In genomic region chr20:63446174-63447024, GRCh38 we compare ENCODE assay signal across 21 cellular contexts. TPM values are rescaled to one million over a fixed set of nuclear protein-coding genes. Genes with fewer than 3 reads are reported as not detected.
A peak's percentile ranks its signal among the peaks of the same experiment; 100 is the strongest.
DNase-seq lines count a peak whose midpoint lies in the region; ATAC-seq and TF ChIP-seq lines count a peak whose summit lies in the region.
"Had no signal": no experiment of that assay in that cellular context is flagged by ENCODE, and none has a peak within 500 bp of the region (broad histone marks: within the 10 kb centered on the region; RNA-seq: fewer than 3 reads in every experiment).

No MANE protein-coding gene starts in this region.

- no peak for TF ChIP-seq CTCF in SK-N-SH (IDR thresholded peaks at IDR 0.05)
- no peak for TF ChIP-seq CTCF in glutamatergic neuron (IDR thresholded peaks at IDR 0.05; ENCODE audit: partially characterized antibody, unreplicated experiment)

- no peak for TF ChIP-seq EP300 in SK-N-SH (IDR thresholded peaks at IDR 0.05; ENCODE audit: borderline replicate concordance in 1 of 2, low read depth in 1 of 2, low read length in 1 of 2)

- CTCF ChIA-PET in SK-N-SH (lab: Yijun Ruan, JAX), result interaction anchor here (0.7 to 2.5 kb wide), 5 partner anchors 12 to 92 kb away, joined by 3 to 7 read pairs (median 3); no protein-coding TSS in a partner anchor

- no peak overlapping the region for H2AFZ ChIP-seq in SK-N-SH (ENCODE audit: low read depth)
- H2AFZ ChIP-seq: GM23338 had no signal

- POLR2A ChIA-PET in SK-N-SH (lab: Yijun Ruan, JAX), result interaction anchor here (1.6 kb wide), 1 partner anchor 74 kb away, joined by 4 read pairs; no protein-coding TSS in a partner anchor

- H3K4me3 ChIP-seq in SK-N-SH (ENCODE audit: low read depth in 2 of 2, low read length in 1 of 2), result no peak overlapping the region
- H3K4me3 ChIP-seq: GM12878, GM23338, SJCRH30 had no signal

- H3K27ac ChIP-seq in SK-N-SH (ENCODE audit: low read depth in 2 of 2, low read length in 1 of 2), result peak overlapping the region in 1 of 2 experiments; percentile 60; a peak in 1 of 4 replicates
- peak overlapping the region; percentile 12 for H3K27ac ChIP-seq in temporal lobe (ENCODE audit: low read depth, low read length)
- H3K27ac ChIP-seq: RWPE1, SJCRH30 had no signal

- H4K20me1 ChIP-seq in SK-N-SH (ENCODE audit: insufficient read depth), result no peaks in the 10 kb centered on the region

- WGBS in SK-N-SH (ENCODE audit: low lambda C conversion rate), result 43% methylated on average over 13 of the region's 31 CpGs

- peaks cover 18% of the 10 kb centered on the region for H3K9me3 Mint-ChIP-seq in glutamatergic neuron (ENCODE audit: unreplicated experiment)

- H3K9me2 ChIP-seq in SK-N-SH, result no peaks in the 10 kb centered on the region

- no peaks in the 10 kb centered on the region for H3K79me2 ChIP-seq in SK-N-SH (ENCODE audit: insufficient read depth)

- H3K36me3 ChIP-seq in SK-N-SH (replicated peaks in 1 of 2; ENCODE audit: control insufficient read depth in 1 of 2, insufficient read depth in 2 of 2, low read length in 1 of 2), result no peaks in the 10 kb centered on the region
- H3K36me3 ChIP-seq: SJCRH30 had no signal

- no peak for TF ChIP-seq RAD21 in SK-N-SH (IDR thresholded peaks at IDR 0.05; ENCODE audit: low read length)

- H3K27me3 ChIP-seq in SK-N-SH (ENCODE audit: insufficient read depth), result no peaks in the 10 kb centered on the region

- no peaks in the 10 kb centered on the region for H3K36me3 Mint-ChIP-seq in glutamatergic neuron (ENCODE audit: unreplicated experiment)
- H3K36me3 Mint-ChIP-seq: CD8-positive, alpha-beta memory T cell had no signal

- DNase-seq in SK-N-SH (peak; percentile 78), amygdala (lab: John Stamatoyannopoulos, UW) (peak in 30 of 56 donors; percentile 13 to 69 (median 44)), glutamatergic neuron (no peak), NCI-H187 (lab: John Stamatoyannopoulos, UW) (no peak), SKM-1 (lab: John Stamatoyannopoulos, UW; ENCODE audit: unreplicated experiment) (no peak)
- DNase-seq: 8988T; CD8-positive, alpha-beta memory T cell; DND-41; NCI-H1694; NCI-H2171 treated with DMSO at 0.1 percent for 48 hours; NCI-H774; PC-3; SJCRH30 had no signal

- no peaks in the 10 kb centered on the region for H3K9me3 ChIP-seq in SK-N-SH
- H3K9me3 ChIP-seq: SJCRH30 had no signal

- peaks cover 23% of the 10 kb centered on the region for H3K27me3 Mint-ChIP-seq in glutamatergic neuron (ENCODE audit: unreplicated experiment)

- peaks cover 26% of the 10 kb centered on the region for H3K4me1 Mint-ChIP-seq in glutamatergic neuron (ENCODE audit: low read depth, unreplicated experiment)

- peaks cover 0 to 52% of the 10 kb centered on the region in 2 experiments; a peak in 1 of 4 replicates for H3K4me1 ChIP-seq in SK-N-SH (ENCODE audit: control insufficient read depth in 1 of 2, insufficient read depth in 2 of 2, low read depth in 1 of 2, low read length in 1 of 2)
- H3K4me1 ChIP-seq: SJCRH30 had no signal

- H3K9ac ChIP-seq in SK-N-SH, result no peak overlapping the region

- no peak overlapping the region for H3K4me2 ChIP-seq in SK-N-SH
- H3K4me2 ChIP-seq: GM23338 had no signal

- no peak overlapping the region for H3K4me3 Mint-ChIP-seq in glutamatergic neuron (ENCODE audit: unreplicated experiment)
- H3K4me3 Mint-ChIP-seq: CD8-positive, alpha-beta memory T cell; GM23338 had no signal

- H3K27ac Mint-ChIP-seq in glutamatergic neuron (ENCODE audit: unreplicated experiment), result peak overlapping the region; percentile 59

- no peaks in the 10 kb centered on the region for H3F3A ChIP-seq in SK-N-SH (replicated peaks; ENCODE audit: insufficient read depth)

- ATAC-seq in SK-N-SH treated with all-trans-retinoic acid at 6 μM for 48 hours (no peak), GM21576 (IDR thresholded peaks at IDR 0.05; ENCODE audit: unreplicated experiment) (no peak)
- ATAC-seq: GM12878, GM23338, PC-3 had no signal

TF ChIP-seq in SK-N-SH, 30 proteins besides CTCF, POLR2A, EP300 and RAD21:
- TF ChIP-seq RFX5 (IDR thresholded peaks at IDR 0.05; ENCODE audit: low read length) (no peak), FOXM1 (IDR thresholded peaks at IDR 0.05; ENCODE audit: low read depth) (no peak), IRF3 (IDR thresholded peaks at IDR 0.05; ENCODE audit: low read depth, low read length) (no peak), FOXJ3 (CRISPR knock-in tag; IDR thresholded peaks at IDR 0.05) (no peak), JUND (IDR thresholded peaks at IDR 0.05) (no peak), YY1 (IDR thresholded peaks at IDR 0.05; ENCODE audit: low read depth) (no peak), SMC3 (IDR thresholded peaks at IDR 0.05; ENCODE audit: low read depth, low read length) (no peak)

TF ChIP-seq in SK-N-SH treated with all-trans-retinoic acid at 6 μM for 48 hours, 23 proteins besides CTCF, POLR2A, EP300 and RAD21:
- TF ChIP-seq ESRRG (CRISPR knock-in tag; IDR thresholded peaks at IDR 0.05), result no peak
- no peak for TF ChIP-seq RARB (CRISPR knock-in tag; IDR thresholded peaks at IDR 0.05)

RNA-seq across cellular contexts. Expression of gene KCNQ2, which starts 26.1 kb away (rescaled TPM):
- polyA plus RNA-seq in SK-N-SH (2012; rRNA removed), result 3.9 and 8.3 TPM in 2 replicates
- polyA plus RNA-seq in SK-N-SH (2012; cell fraction: cytosol; rRNA removed), result 4.3 and 10.1 TPM in 2 replicates
- 4.0 and 7.9 TPM in 2 replicates for polyA plus RNA-seq in SK-N-SH (2012; cell fraction: nucleus; rRNA removed)
- 354 TPM for total RNA-seq in glutamatergic neuron (ENCODE audit: unreplicated experiment)
- 136 TPM for total RNA-seq in temporal lobe
- total RNA-seq: CD8-positive, alpha-beta memory T cell; M059J; PC-3; SJCRH30 had no signal
- polyA plus RNA-seq: BJ; CD8-positive, alpha-beta memory T cell had no signal

RNA-seq across cellular contexts. Expression of gene EEF1A2, which starts 52.5 kb away (rescaled TPM):
- polyA plus RNA-seq in SK-N-SH (2012; rRNA removed), result 9.2 and 16.5 TPM in 2 replicates
- polyA plus RNA-seq in SK-N-SH (2012; cell fraction: cytosol; rRNA removed), result 14.3 and 20.1 TPM in 2 replicates
- polyA plus RNA-seq in SK-N-SH (2012; cell fraction: nucleus; rRNA removed), result 21.6 and 29.5 TPM in 2 replicates
- total RNA-seq in glutamatergic neuron (ENCODE audit: unreplicated experiment), result 55.3 TPM
- 209 TPM for total RNA-seq in temporal lobe
- polyA plus RNA-seq: GM12878 had no signal

Comparison
In these comparisons a context has a peak if more than half of its experiments do, and no peak if none do; other contexts are left out.
1. DNase-seq: peak in SK-N-SH (single experiment) and amygdala (30 of 56); none in glutamatergic neuron (single experiment), NCI-H187 (0 of 2) and SKM-1 (single experiment).